Comparison of ENCODE assay signal across 12 cellular contexts in genomic region chr2:218605438-218605837, GRCh38. TPM values are rescaled to one million over a fixed set of nuclear protein-coding genes. Genes with fewer than 3 reads are reported as not detected.
A peak's percentile ranks its signal among the peaks of the same experiment; 100 is the strongest.
DNase-seq lines count a peak whose midpoint lies in the region; ATAC-seq and TF ChIP-seq lines count a peak whose summit lies in the region.
"Had no signal": no experiment of that assay in that cellular context is flagged by ENCODE, and none has a peak within 500 bp of the region (broad histone marks: within the 10 kb centered on the region; RNA-seq: fewer than 3 reads in every experiment).

No MANE protein-coding gene starts in this region.

- no peak for TF ChIP-seq EP300 in tibial nerve (IDR thresholded peaks at IDR 0.05)

- no peaks in the 10 kb centered on the region for H3K36me3 ChIP-seq in tibial nerve

- H3K27me3 ChIP-seq in tibial nerve: no peaks in the 10 kb centered on the region

- no peaks in the 10 kb centered on the region for H3K9me3 Mint-ChIP-seq in osteocyte (ENCODE audit: unreplicated experiment)
- H3K9me3 Mint-ChIP-seq: WTC11 had no signal

- H3K4me3 ChIP-seq in tibial nerve: no peak overlapping the region

- H3K27ac Mint-ChIP-seq in osteocyte (ENCODE audit: unreplicated experiment): peak overlapping the region; percentile 91
- H3K27ac Mint-ChIP-seq: WTC11 had no signal

- peaks cover 0 to 19% (median 0%) of the 10 kb centered on the region in 4 donors for H3K4me1 ChIP-seq in tibial nerve

- H3K36me3 Mint-ChIP-seq in osteocyte (ENCODE audit: unreplicated experiment): no peaks in the 10 kb centered on the region
- H3K36me3 Mint-ChIP-seq: WTC11 had no signal

- peaks cover 41% of the 10 kb centered on the region for H3K4me1 Mint-ChIP-seq in osteocyte (ENCODE audit: unreplicated experiment)

- ATAC-seq in GM19467 (IDR thresholded peaks at IDR 0.05; ENCODE audit: unreplicated experiment) (no peak), GM19023 (IDR thresholded peaks at IDR 0.05; ENCODE audit: unreplicated experiment) (no peak), GM18511 (IDR thresholded peaks at IDR 0.05; ENCODE audit: unreplicated experiment) (no peak)
- ATAC-seq: WTC11 had no signal

- H3K4me3 Mint-ChIP-seq in osteocyte (ENCODE audit: unreplicated experiment): no peak overlapping the region
- H3K4me3 Mint-ChIP-seq: WTC11 had no signal

- H3K27me3 Mint-ChIP-seq in osteocyte (ENCODE audit: unreplicated experiment): no peaks in the 10 kb centered on the region

- no peak overlapping the region for H3K27ac ChIP-seq in tibial nerve

- DNase-seq in DMS 273 treated with DMSO at 0.1 percent for 48 hours (lab: John Stamatoyannopoulos, UW) (peak; percentile 99), NCI-H1694 treated with DMSO at 0.1 percent for 48 hours (lab: John Stamatoyannopoulos, UW) (peak; percentile 98), brain pericyte (ENCODE audit: low read depth, low spot score) (peak; percentile 47), osteocyte (ENCODE audit: extremely low spot score, unreplicated experiment) (no peak), tibial nerve (ENCODE audit: low spot score in 2 of 2) (no peak)
- DNase-seq: H7, MV-4-11, retina had no signal

- TF ChIP-seq CTCF in osteocyte (IDR thresholded peaks at IDR 0.05): no peak
- no peak for TF ChIP-seq CTCF in tibial nerve (IDR thresholded peaks at IDR 0.05)

- no peaks in the 10 kb centered on the region for H3K9me3 ChIP-seq in tibial nerve

- no peak for TF ChIP-seq POLR2A in tibial nerve (IDR thresholded peaks at IDR 0.05)

- WGBS in tibial nerve, 2 donors: 69 to 89% methylated on average over 2 of the region's 2 CpGs

RNA-seq across cellular contexts. Expression of gene PLCD4, which starts 2.3 kb away (rescaled TPM):
- 16.7 and 24.7 TPM in 2 replicates for total RNA-seq in osteocyte
- total RNA-seq in tibial nerve: 10 to 100 TPM in 3 of 4 donors, 1 to 10 TPM in 1; 9.2 to 20.1 (median 13.4) TPM
- total RNA-seq: H7 had no signal

RNA-seq across cellular contexts. Expression of gene CNOT9, which starts 36.8 kb away (rescaled TPM):
- total RNA-seq in osteocyte (40.3 and 41.6 TPM in 2 replicates), tibial nerve (10 to 100 TPM; 34.2 to 66.4 (median 39.7) TPM)

RNA-seq across cellular contexts. Expression of gene USP37, which starts 37.3 kb away (rescaled TPM):
- total RNA-seq in osteocyte (14.6 and 15.0 TPM in 2 replicates), tibial nerve (10 to 100 TPM; 14.0 to 40.8 (median 19.9) TPM)

RNA-seq across cellular contexts. Expression of gene ZNF142, which starts 54.0 kb away (rescaled TPM):
- total RNA-seq in osteocyte: 33.4 and 35.5 TPM in 2 replicates
- 10 to 100 TPM; 24.7 to 31.7 (median 26.6) TPM for total RNA-seq in tibial nerve

RNA-seq across cellular contexts. Expression of gene BCS1L, which starts 54.0 kb away (rescaled TPM):
- total RNA-seq in osteocyte: 36.5 and 40.9 TPM in 2 replicates
- 10 to 100 TPM; 28.2 to 45.2 (median 38.0) TPM for total RNA-seq in tibial nerve

Comparison
In these comparisons a context has a peak if more than half of its experiments do, and no peak if none do; other contexts are left out.
1. DNase-seq: peak in DMS 273 treated with DMSO at 0.1 percent for 48 hours (single experiment), NCI-H1694 treated with DMSO at 0.1 percent for 48 hours (single experiment) and brain pericyte (single experiment); none in osteocyte (single experiment) and tibial nerve (0 of 2).